ENCODE assay signal across 9 cellular contexts in the genomic region with DNA sequence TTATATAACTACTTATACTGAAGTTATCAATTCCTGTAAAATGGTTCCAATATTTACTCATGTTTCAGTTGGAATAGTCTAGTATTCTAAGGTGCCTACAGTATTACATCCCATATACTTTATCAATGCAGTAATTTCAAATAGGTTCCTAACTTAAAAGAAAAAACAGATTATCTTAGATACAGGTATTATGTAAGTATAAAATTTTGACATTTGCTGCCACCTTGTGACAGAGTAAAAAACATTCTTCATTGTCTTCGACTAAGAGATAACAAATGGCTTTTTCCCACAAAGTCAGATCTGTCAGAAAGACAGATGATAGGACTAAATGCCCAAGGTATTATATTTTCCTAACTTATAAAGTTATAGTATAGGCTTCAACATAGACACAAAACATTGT.
DNase-seq lines count a peak whose midpoint lies in the region; ATAC-seq and TF ChIP-seq lines count a peak whose summit lies in the region.
"Had no signal": no experiment of that assay in that cellular context is flagged by ENCODE, and none has a peak within 500 bp of the region (broad histone marks: within the 10 kb centered on the region; RNA-seq: fewer than 3 reads in every experiment).

No MANE protein-coding gene starts in this region.

- peaks cover 18% of the 10 kb centered on the region for H3K9me3 Mint-ChIP-seq in activated CD4-positive, alpha-beta T cell treated with anti-CD3 and anti-CD28 coated beads, Interleukin-2, amount 10 ng/mL, durations not matched to agents 7 days and 5 days
- no peaks in the 10 kb centered on the region for H3K9me3 Mint-ChIP-seq in endothelial cell (ENCODE audit: unreplicated experiment)

- H3K36me3 Mint-ChIP-seq in activated CD4-positive, alpha-beta T cell treated with anti-CD3 and anti-CD28 coated beads, Interleukin-2, amount 10 ng/mL, durations not matched to agents 7 days and 5 days (ENCODE audit: low read depth) = peaks cover 58% of the 10 kb centered on the region
- no peaks in the 10 kb centered on the region for H3K36me3 Mint-ChIP-seq in endothelial cell (ENCODE audit: low read depth, unreplicated experiment)

- POLR2A ChIA-PET in activated CD4-positive, alpha-beta T cell treated with anti-CD3 and anti-CD28 coated beads, Interleukin-2, amount 10 ng/mL, durations not matched to agents 7 days and 5 days (lab: Charles Lee) = no interaction called here

- peak; percentile 26 for TF ChIP-seq CTCF in endothelial cell (IDR thresholded peaks at IDR 0.05; ENCODE audit: unreplicated experiment)

- H3K27ac Mint-ChIP-seq in activated CD4-positive, alpha-beta T cell treated with anti-CD3 and anti-CD28 coated beads, Interleukin-2, amount 10 ng/mL, durations not matched to agents 7 days and 5 days = no peak overlapping the region
- H3K27ac Mint-ChIP-seq in endothelial cell (ENCODE audit: unreplicated experiment) = no peak overlapping the region

- ATAC-seq in HG02885 (IDR thresholded peaks at IDR 0.05; ENCODE audit: poor library complexity, unreplicated experiment) = no peak

- no peak overlapping the region for H3K4me3 Mint-ChIP-seq in activated CD4-positive, alpha-beta T cell treated with anti-CD3 and anti-CD28 coated beads, Interleukin-2, amount 10 ng/mL, durations not matched to agents 7 days and 5 days
- no peak overlapping the region for H3K4me3 Mint-ChIP-seq in endothelial cell (ENCODE audit: unreplicated experiment)
- H3K4me3 Mint-ChIP-seq: activated T-cell treated with anti-CD3 and anti-CD28 coated beads, Interleukin-2, amount 50 U/mL, for 4 hours had no signal

- peak; percentile 47 for DNase-seq in activated CD4-positive, alpha-beta T cell treated with anti-CD3 and anti-CD28 coated beads, Interleukin-2, amount 10 ng/mL, durations not matched to agents 7 days and 5 days
- no peak for DNase-seq in activated CD4-positive, alpha-beta T cell treated with anti-CD3 and anti-CD28 coated beads for 1 hour
- peak; percentile 17 for DNase-seq in NCI-H226
- DNase-seq in endothelial cell (ENCODE audit: low spot score) = no peak
- peak; percentile 4 for DNase-seq in putamen (ENCODE audit: low spot score)
- no peak for DNase-seq in COLO668 (lab: John Stamatoyannopoulos, UW; ENCODE audit: unreplicated experiment)
- no peak for DNase-seq in SKM-1 treated with dmso at 0.1 percent for 144 hours (lab: John Stamatoyannopoulos, UW; ENCODE audit: unreplicated experiment)
- DNase-seq: activated T-cell treated with anti-CD3 and anti-CD28 coated beads, Interleukin-2, amount 50 U/mL, for 4 hours had no signal

- CTCF ChIA-PET in activated CD4-positive, alpha-beta T cell treated with anti-CD3 and anti-CD28 coated beads, Interleukin-2, amount 10 ng/mL, durations not matched to agents 7 days and 5 days (lab: Charles Lee) = no interaction called here

- H3K4me1 Mint-ChIP-seq in activated CD4-positive, alpha-beta T cell treated with anti-CD3 and anti-CD28 coated beads, Interleukin-2, amount 10 ng/mL, durations not matched to agents 7 days and 5 days = peaks cover 38% of the 10 kb centered on the region
- H3K4me1 Mint-ChIP-seq in endothelial cell (ENCODE audit: unreplicated experiment) = no peaks in the 10 kb centered on the region

- H3K27me3 Mint-ChIP-seq in activated CD4-positive, alpha-beta T cell treated with anti-CD3 and anti-CD28 coated beads, Interleukin-2, amount 10 ng/mL, durations not matched to agents 7 days and 5 days = no peaks in the 10 kb centered on the region
- no peaks in the 10 kb centered on the region for H3K27me3 Mint-ChIP-seq in endothelial cell (ENCODE audit: unreplicated experiment)

Comparison
In these comparisons a context has a peak if more than half of its experiments do, and no peak if none do; other contexts are left out.
1. DNase-seq: peak in activated CD4-positive, alpha-beta T cell treated with anti-CD3 and anti-CD28 coated beads, Interleukin-2, amount 10 ng/mL, durations not matched to agents 7 days and 5 days (single experiment), NCI-H226 (single experiment) and putamen (single experiment); none in activated CD4-positive, alpha-beta T cell treated with anti-CD3 and anti-CD28 coated beads for 1 hour (single experiment), endothelial cell (single experiment), COLO668 (single experiment) and SKM-1 treated with dmso at 0.1 percent for 144 hours (single experiment).